16 cellular contexts compared by ENCODE assay signal in the genomic region with DNA sequence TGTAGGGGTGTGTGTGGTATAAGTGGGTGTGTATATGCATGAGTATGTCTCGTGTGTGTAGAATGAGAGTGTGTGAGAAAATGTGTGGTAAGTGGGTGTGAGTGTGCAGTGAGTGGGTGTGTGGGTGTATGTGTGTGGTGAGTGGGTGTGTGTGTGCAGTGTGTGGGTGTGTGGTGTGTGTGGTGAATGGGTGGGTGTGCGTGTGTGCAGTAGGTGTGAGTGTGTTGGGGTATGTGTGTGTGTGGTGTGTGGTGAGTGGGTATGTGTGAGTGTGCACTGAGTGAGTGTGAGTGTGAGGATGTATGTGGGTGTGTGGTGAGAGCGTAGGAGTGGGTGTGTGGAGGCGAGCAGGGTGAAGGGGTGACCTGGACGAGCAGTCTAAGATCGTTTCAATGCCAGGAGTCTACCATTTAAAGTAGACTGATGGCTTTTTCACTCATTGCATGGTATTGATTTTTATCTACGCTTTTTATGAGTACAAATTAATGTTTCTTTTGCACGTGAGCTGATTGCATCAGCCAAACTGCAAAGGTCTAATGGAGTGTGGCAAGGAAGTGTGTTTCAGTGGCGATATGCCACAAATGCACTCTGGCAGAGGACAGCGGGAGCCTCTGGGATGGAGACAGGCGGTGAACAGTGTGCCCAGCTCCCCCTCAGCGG. TPM values are rescaled to one million over a fixed set of nuclear protein-coding genes. Genes with fewer than 3 reads are reported as not detected.
"Had no signal": no experiment of that assay in that cellular context is flagged by ENCODE, and none has a peak within 500 bp of the region (broad histone marks: within the 10 kb centered on the region; RNA-seq: fewer than 3 reads in every experiment).

No MANE protein-coding gene starts in this region.

- H3K27ac ChIP-seq: esophagus squamous epithelium, heart right ventricle, left ventricle myocardium inferior, ovary, psoas muscle, skin epidermis, thoracic aorta had no signal

- H3K4me3 ChIP-seq: esophagus squamous epithelium, heart right ventricle, left ventricle myocardium inferior, ovary, psoas muscle, skin epidermis, thoracic aorta had no signal

- H3K4me1 ChIP-seq: esophagus squamous epithelium, heart right ventricle, left ventricle myocardium inferior, psoas muscle had no signal

- H3K27me3 ChIP-seq: ovary had no signal

- H3K36me3 ChIP-seq: esophagus squamous epithelium, heart right ventricle, left ventricle myocardium inferior, ovary, thoracic aorta had no signal

- H3K9me3 ChIP-seq: esophagus squamous epithelium, heart right ventricle, left ventricle myocardium inferior, ovary, psoas muscle, thoracic aorta had no signal

- DNase-seq: activated CD4-positive, alpha-beta T cell treated with anti-CD3 and anti-CD28 coated beads for 36 hours; activated CD4-positive, alpha-beta T cell treated with anti-CD3 and anti-CD28 coated beads, Interleukin-2, amount 50 U/mL, for 48 hours; activated naive CD4-positive, alpha-beta T cell treated with Interleukin-2 at 50 U/mL for 16 hours; activated naive CD8-positive, alpha-beta T cell treated with anti-CD3 and anti-CD28 coated beads, Interleukin-2, amount 10 ng/mL, durations not matched to agents 7 days and 5 days; activated T-cell treated with anti-CD3 and anti-CD28 coated beads for 4 hours; effector memory CD8-positive, alpha-beta T cell; esophagus squamous epithelium; heart right ventricle; left ventricle myocardium inferior; mammary epithelial cell; ovary; psoas muscle; right cardiac atrium; stimulated activated CD4-positive, alpha-beta T cell treated with anti-CD3 and anti-CD28 coated beads, Interleukin-4, amount 100 ng/mL, for 1 hour had no signal

RNA-seq across cellular contexts. Expression of gene CPN2, which starts 1.6 kb away (rescaled TPM):
- polyA plus RNA-seq: mammary epithelial cell had no signal

RNA-seq across cellular contexts. Expression of gene LRRC15, which starts 16.8 kb away (rescaled TPM):
- polyA plus RNA-seq: mammary epithelial cell had no signal

RNA-seq across cellular contexts. Expression of gene GP5, which starts 46.3 kb away (rescaled TPM):
- polyA plus RNA-seq: mammary epithelial cell had no signal
